ENCODE assay signal across 1 cellular context in the genomic region with DNA sequence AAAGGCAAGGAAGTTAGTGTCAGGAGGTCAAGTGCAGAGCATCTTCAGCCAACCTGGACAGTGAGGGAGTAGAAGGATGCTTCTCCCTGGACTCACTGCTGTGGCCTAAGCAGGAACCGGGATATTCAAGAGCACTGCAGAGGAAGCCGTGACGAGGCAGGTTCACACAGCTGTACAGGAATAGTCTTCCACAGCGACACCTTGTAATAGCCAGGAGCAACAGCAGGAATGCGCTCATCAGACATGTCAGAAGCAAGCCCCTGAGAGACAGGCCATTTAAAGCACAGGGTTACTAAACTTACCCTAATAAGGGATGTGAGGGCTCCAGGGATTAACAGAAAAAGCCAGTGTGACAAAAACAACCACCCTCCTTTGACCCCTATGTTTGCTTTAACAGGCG.
TF ChIP-seq lines count a peak whose summit lies in the region.

No MANE protein-coding gene starts in this region.

TF ChIP-seq in GM12878, 131 proteins besides CTCF, POLR2A, EP300 and RAD21:
- no peak for TF ChIP-seq SMC3 (IDR thresholded peaks at IDR 0.05; ENCODE audit: borderline replicate concordance, low read length)
- TF ChIP-seq SUPT20H (IDR thresholded peaks at IDR 0.05; ENCODE audit: borderline replicate concordance, control insufficient read depth, low read depth, low read length): no peak
- TF ChIP-seq PBX3 (IDR thresholded peaks at IDR 0.05; ENCODE audit: insufficient replicate concordance, low read depth, low read length): no peak
- TF ChIP-seq GABPA (IDR thresholded peaks at IDR 0.05; ENCODE audit: low read depth): no peak
- TF ChIP-seq SUZ12 (IDR thresholded peaks at IDR 0.05; ENCODE audit: unreplicated experiment): no peak
